ENCODE assay signal across 1 cellular context in genomic region chr14:75489480-75489837, GRCh38.
TF ChIP-seq lines count a peak whose summit lies in the region.

No MANE protein-coding gene starts in this region.

TF ChIP-seq in GM23338, 12 proteins besides CTCF, POLR2A, EP300 and RAD21:
- TF ChIP-seq ZNF114 (CRISPR knock-in tag; IDR thresholded peaks at IDR 0.05) (no peak), EZH2phosphoT487 (IDR thresholded peaks at IDR 0.05; ENCODE audit: unreplicated experiment) (no peak), POLR2AphosphoS5 (IDR thresholded peaks at IDR 0.05; ENCODE audit: low read depth) (no peak), ZNF462 (CRISPR knock-in tag; IDR thresholded peaks at IDR 0.05) (no peak), STAT1 (IDR thresholded peaks at IDR 0.05; ENCODE audit: unreplicated experiment) (no peak), JUNB (IDR thresholded peaks at IDR 0.05; ENCODE audit: unreplicated experiment) (no peak), ETS1 (IDR thresholded peaks at IDR 0.05) (no peak), ZNF331 (CRISPR knock-in tag; IDR thresholded peaks at IDR 0.05; ENCODE audit: low read depth) (no peak)
TF ChIP-seq in GM23338: peak in this region for 0.
